17 cellular contexts compared by ENCODE assay signal in genomic region chr4:43765514-43765913, GRCh38.
"Had no signal": no experiment of that assay in that cellular context is flagged by ENCODE, and none has a peak within 500 bp of the region (broad histone marks: within the 10 kb centered on the region; RNA-seq: fewer than 3 reads in every experiment).

No MANE protein-coding gene starts in this region.

- H3K27me3 ChIP-seq: dorsolateral prefrontal cortex, gastroesophageal sphincter, right lobe of liver had no signal

- DNase-seq: activated CD4-positive, alpha-beta T cell treated with anti-CD3 and anti-CD28 coated beads, Interleukin-2, amount 50 U/mL, for 4 hours; activated naive CD4-positive, alpha-beta T cell treated with anti-CD3 and anti-CD28 coated beads, Interleukin-2, amount 10 ng/mL, durations not matched to agents 7 days and 5 days; erythroblast; islet precursor cell; midbrain; psoas muscle; right lobe of liver; stimulated activated CD4-positive, alpha-beta T cell treated with anti-CD3 and anti-CD28 coated beads, Interleukin-4, amount 100 ng/mL, for 4 hours; stimulated activated CD8-positive, alpha-beta memory T cell treated with anti-CD3 and anti-CD28 coated beads, Interleukin-4, amount 100 ng/mL, for 48 hours; stimulated activated naive CD8-positive, alpha-beta T cell treated with anti-CD3 and anti-CD28 coated beads, Interleukin-15, Interleukin-2, amounts not matched to agents 100 U/mL and 50 U/mL, for 24 hours; trophoblast cell had no signal

- H3K4me3 Mint-ChIP-seq: activated naive CD4-positive, alpha-beta T cell treated with anti-CD3 and anti-CD28 coated beads, Interleukin-2, amount 10 ng/mL, durations not matched to agents 7 days and 5 days had no signal

- H3K4me2 ChIP-seq: smooth muscle cell had no signal

- ATAC-seq: activated CD4-positive, CD25-positive, alpha-beta regulatory T cell treated with anti-CD3 and anti-CD28 coated beads, Interleukin-2, amount 50 U/mL, for 24 hours; gastroesophageal sphincter; psoas muscle; right lobe of liver; stimulated activated naive CD8-positive, alpha-beta T cell treated with anti-CD3 and anti-CD28 coated beads, Interleukin-15, Interleukin-2, amounts not matched to agents 100 U/mL and 50 U/mL, for 24 hours had no signal

- H3K27ac Mint-ChIP-seq: activated naive CD4-positive, alpha-beta T cell treated with anti-CD3 and anti-CD28 coated beads, Interleukin-2, amount 10 ng/mL, durations not matched to agents 7 days and 5 days; activated T-helper 2 cell treated with anti-CD3 and anti-CD28 coated beads, Interferon-gamma antibody, Interleukin-2, Interleukin-4, amounts not matched to agents 10 μg/mL and 5 μg/mL and 100 μg/mL, durations not matched to agents 14 hours and 24 hours and 36 hours had no signal

- H3K36me3 Mint-ChIP-seq: activated naive CD4-positive, alpha-beta T cell treated with anti-CD3 and anti-CD28 coated beads, Interleukin-2, amount 10 ng/mL, durations not matched to agents 7 days and 5 days had no signal

- H3K36me3 ChIP-seq: gastroesophageal sphincter, right lobe of liver had no signal

- H3K27me3 Mint-ChIP-seq: activated naive CD4-positive, alpha-beta T cell treated with anti-CD3 and anti-CD28 coated beads, Interleukin-2, amount 10 ng/mL, durations not matched to agents 7 days and 5 days had no signal

- H3K9me3 ChIP-seq: gastroesophageal sphincter, psoas muscle, right lobe of liver had no signal

- H3K27ac ChIP-seq: dorsolateral prefrontal cortex, gastroesophageal sphincter, psoas muscle, right lobe of liver had no signal

- H3K4me1 Mint-ChIP-seq: activated naive CD4-positive, alpha-beta T cell treated with anti-CD3 and anti-CD28 coated beads, Interleukin-2, amount 10 ng/mL, durations not matched to agents 7 days and 5 days had no signal

- H3K4me3 ChIP-seq: gastroesophageal sphincter, lung, psoas muscle, right lobe of liver, smooth muscle cell had no signal

- H3K4me1 ChIP-seq: gastroesophageal sphincter, psoas muscle, right lobe of liver had no signal
